27 cellular contexts compared by ENCODE assay signal in the genomic region with DNA sequence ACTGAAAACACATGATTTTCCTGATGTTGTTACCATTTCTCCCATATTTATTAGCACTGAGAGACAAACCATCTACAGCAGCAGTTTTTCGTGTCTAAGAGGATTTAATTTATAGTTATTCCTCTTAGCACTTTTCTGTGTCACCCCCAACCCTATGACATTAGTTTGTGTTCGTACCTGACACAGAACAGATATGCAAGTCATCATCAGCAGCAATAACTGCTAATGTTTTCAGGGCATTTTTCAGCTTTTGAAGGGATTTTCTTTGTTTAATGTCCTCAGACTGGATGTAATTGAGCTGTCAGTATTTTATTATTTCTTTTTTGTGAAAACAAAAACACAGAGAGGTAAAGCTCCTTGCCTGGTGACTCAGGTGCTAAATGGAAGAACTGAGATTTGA.
DNase-seq lines count a peak whose midpoint lies in the region; ATAC-seq, FAIRE-seq and TF ChIP-seq lines count a peak whose summit lies in the region.
"Had no signal": no experiment of that assay in that cellular context is flagged by ENCODE, and none has a peak within 500 bp of the region (broad histone marks: within the 10 kb centered on the region; RNA-seq: fewer than 3 reads in every experiment).

No MANE protein-coding gene starts in this region.

- H3K4me3 ChIP-seq in A549 = no peak overlapping the region
- H3K4me3 ChIP-seq: BLaER1 treated with 17β-estradiol and CSF1 and Interleukin-3, amounts not matched to agents 10 nM and 100 nM; GM12878; HAP-1 had no signal

- DNase-seq in activated CD4-positive, alpha-beta T cell treated with anti-CD3 and anti-CD28 coated beads, Interleukin-2, amount 10 ng/mL, durations not matched to agents 24 days and 14 days = peak; percentile 24
- no peak for DNase-seq in activated CD4-positive, alpha-beta T cell treated with anti-CD3 and anti-CD28 coated beads for 36 hours
- no peak for DNase-seq in A549 (ENCODE audit: low read depth in 1 of 2, low spot score in 1 of 2)
- no peak for DNase-seq in immature natural killer cell
- no peak for DNase-seq in progenitor cell of endocrine pancreas (ENCODE audit: low spot score, unreplicated experiment)
- DNase-seq: ACHN; AML-193; BE2C; CD4-positive, alpha-beta T cell; CD8-positive, alpha-beta memory T cell; DMS 273 treated with DMSO at 0.1 percent for 48 hours; DMS79; EL; GDM1; GOT3; HFFc6 had no signal

- no peaks in the 10 kb centered on the region for H3K9me3 Mint-ChIP-seq in activated CD4-positive, alpha-beta T cell treated with anti-CD3 and anti-CD28 coated beads, Interleukin-2, amount 10 ng/mL, durations not matched to agents 24 days and 14 days
- no peaks in the 10 kb centered on the region for H3K9me3 Mint-ChIP-seq in activated CD4-positive, alpha-beta T cell treated with anti-CD3 and anti-CD28 coated beads for 36 hours (ENCODE audit: low read depth)
- no peaks in the 10 kb centered on the region for H3K9me3 Mint-ChIP-seq in immature natural killer cell
- H3K9me3 Mint-ChIP-seq in progenitor cell of endocrine pancreas (ENCODE audit: low read depth) = no peaks in the 10 kb centered on the region
- H3K9me3 Mint-ChIP-seq: CD4-positive, alpha-beta T cell; CD8-positive, alpha-beta memory T cell; HFFc6 had no signal

- WGBS in A549 (ENCODE audit: missing lambda C conversion rate) = 96% methylated on average over 2 of the region's 2 CpGs

- FAIRE-seq in A549 (lab: Jason Lieb, UNC) = no peak
- FAIRE-seq: A204.1, D721Med, GM12878, GM18507, H54 had no signal

- no peak for TF ChIP-seq EP300 in A549 (IDR thresholded peaks at IDR 0.05)

- H3K27ac Mint-ChIP-seq in activated CD4-positive, alpha-beta T cell treated with anti-CD3 and anti-CD28 coated beads, Interleukin-2, amount 10 ng/mL, durations not matched to agents 24 days and 14 days = no peak overlapping the region
- no peak overlapping the region for H3K27ac Mint-ChIP-seq in activated CD4-positive, alpha-beta T cell treated with anti-CD3 and anti-CD28 coated beads for 36 hours
- peak overlapping the region in 4 of 6 donors; percentile 1 to 33 (median 22) for H3K27ac Mint-ChIP-seq in immature natural killer cell
- peak overlapping the region; percentile 78 for H3K27ac Mint-ChIP-seq in progenitor cell of endocrine pancreas

- intact Hi-C loops in activated CD4-positive, alpha-beta T cell treated with anti-CD3 and anti-CD28 coated beads, Interleukin-2, amount 10 ng/mL, durations not matched to agents 24 days and 14 days (cut with micrococcal nuclease) = no loop called here
- intact Hi-C loops in activated CD4-positive, alpha-beta T cell treated with anti-CD3 and anti-CD28 coated beads for 36 hours (cut with DNase I, micrococcal nuclease) = no loop called here

- H3K27ac ChIP-seq in A549 = no peak overlapping the region
- H3K27ac ChIP-seq: 22Rv1; BLaER1 treated with 17β-estradiol and CSF1 and Interleukin-3, amounts not matched to agents 10 nM and 100 nM had no signal

- CTCF ChIA-PET in activated CD4-positive, alpha-beta T cell treated with anti-CD3 and anti-CD28 coated beads for 36 hours (lab: Charles Lee) = interaction anchor here (0.6 kb wide), 1 partner anchor 391 kb away, joined by 3 read pairs; no protein-coding TSS in a partner anchor
- CTCF ChIA-PET in A549 (lab: Yijun Ruan, JAX) = interaction anchor here (0.6 kb wide), 1 partner anchor 59 kb away, joined by 3 read pairs; no protein-coding TSS in a partner anchor

- POLR2A ChIA-PET in activated CD4-positive, alpha-beta T cell treated with anti-CD3 and anti-CD28 coated beads for 36 hours (lab: Charles Lee) = no interaction called here
- POLR2A ChIA-PET in A549 (lab: Yijun Ruan, JAX) = no interaction called here

- H3K4me3 Mint-ChIP-seq in activated CD4-positive, alpha-beta T cell treated with anti-CD3 and anti-CD28 coated beads, Interleukin-2, amount 10 ng/mL, durations not matched to agents 24 days and 14 days = no peak overlapping the region
- H3K4me3 Mint-ChIP-seq in activated CD4-positive, alpha-beta T cell treated with anti-CD3 and anti-CD28 coated beads for 36 hours = no peak overlapping the region
- H3K4me3 Mint-ChIP-seq in immature natural killer cell (no peak overlapping the region), progenitor cell of endocrine pancreas (ENCODE audit: low read depth) (no peak overlapping the region)
- H3K4me3 Mint-ChIP-seq: CD14-positive monocyte; CD4-positive, alpha-beta T cell; CD8-positive, alpha-beta memory T cell; HFFc6 had no signal

- no peaks in the 10 kb centered on the region for H3K27me3 Mint-ChIP-seq in activated CD4-positive, alpha-beta T cell treated with anti-CD3 and anti-CD28 coated beads, Interleukin-2, amount 10 ng/mL, durations not matched to agents 24 days and 14 days
- H3K27me3 Mint-ChIP-seq in activated CD4-positive, alpha-beta T cell treated with anti-CD3 and anti-CD28 coated beads for 36 hours = no peaks in the 10 kb centered on the region
- peaks cover 0 to 8% (median 8%) of the 10 kb centered on the region in 3 donors for H3K27me3 Mint-ChIP-seq in immature natural killer cell (ENCODE audit: low read depth in 3 of 3)
- no peaks in the 10 kb centered on the region for H3K27me3 Mint-ChIP-seq in progenitor cell of endocrine pancreas
- H3K27me3 Mint-ChIP-seq: CD4-positive, alpha-beta T cell; CD8-positive, alpha-beta memory T cell had no signal

- peaks cover 63% of the 10 kb centered on the region for H3K36me3 Mint-ChIP-seq in activated CD4-positive, alpha-beta T cell treated with anti-CD3 and anti-CD28 coated beads, Interleukin-2, amount 10 ng/mL, durations not matched to agents 24 days and 14 days (ENCODE audit: low read depth)
- H3K36me3 Mint-ChIP-seq in activated CD4-positive, alpha-beta T cell treated with anti-CD3 and anti-CD28 coated beads for 36 hours (ENCODE audit: low read depth) = peaks cover 35% of the 10 kb centered on the region
- H3K36me3 Mint-ChIP-seq in immature natural killer cell (peaks cover 40 to 62% (median 51%) of the 10 kb centered on the region in 3 donors), progenitor cell of endocrine pancreas (ENCODE audit: insufficient read depth) (peaks cover 39% of the 10 kb centered on the region)

- H3K4me2 ChIP-seq in A549 = no peak overlapping the region
- H3K4me2 ChIP-seq: BLaER1 treated with 17β-estradiol and CSF1 and Interleukin-3, amounts not matched to agents 10 nM and 100 nM had no signal

- ATAC-seq in activated CD4-positive, alpha-beta T cell treated with anti-CD3 and anti-CD28 coated beads for 36 hours = no peak
- ATAC-seq in A549 = no peak
- no peak for ATAC-seq in GM21723 (IDR thresholded peaks at IDR 0.05; ENCODE audit: unreplicated experiment)
- ATAC-seq in HG02623 (IDR thresholded peaks at IDR 0.05; ENCODE audit: unreplicated experiment) = no peak
- ATAC-seq: GM12878 had no signal

- no peak for TF ChIP-seq POLR2A in A549 (IDR thresholded peaks at IDR 0.05; ENCODE audit: low read length)

- H3K9me3 ChIP-seq in A549 = no peaks in the 10 kb centered on the region
- H3K9me3 ChIP-seq: BE2C; BLaER1 treated with 17β-estradiol and CSF1 and Interleukin-3, amounts not matched to agents 10 nM and 100 nM; HAP-1 had no signal

- no peak for TF ChIP-seq CTCF in A549 (IDR thresholded peaks at IDR 0.05)
- TF ChIP-seq CTCF in progenitor cell of endocrine pancreas (IDR thresholded peaks at IDR 0.05; ENCODE audit: unreplicated experiment) = no peak

- H3K4me1 ChIP-seq in A549 = no peaks in the 10 kb centered on the region
- H3K4me1 ChIP-seq: BE2C; BLaER1 treated with 17β-estradiol and CSF1 and Interleukin-3, amounts not matched to agents 10 nM and 100 nM; HAP-1 had no signal

- peaks cover 2% of the 10 kb centered on the region for H3K4me1 Mint-ChIP-seq in activated CD4-positive, alpha-beta T cell treated with anti-CD3 and anti-CD28 coated beads, Interleukin-2, amount 10 ng/mL, durations not matched to agents 24 days and 14 days
- H3K4me1 Mint-ChIP-seq in activated CD4-positive, alpha-beta T cell treated with anti-CD3 and anti-CD28 coated beads for 36 hours = peaks cover 8% of the 10 kb centered on the region
- H3K4me1 Mint-ChIP-seq in immature natural killer cell (peaks cover 5 to 9% of the 10 kb centered on the region in 2 donors), progenitor cell of endocrine pancreas (ENCODE audit: low read depth) (peaks cover 2% of the 10 kb centered on the region)
- H3K4me1 Mint-ChIP-seq: CD14-positive monocyte had no signal

- TF ChIP-seq RAD21 in A549 (conservative IDR thresholded peaks at IDR 0.05 in 1 of 2, IDR thresholded peaks at IDR 0.05 in 1 of 2) = no peak

TF ChIP-seq in A549, 52 proteins besides CTCF, POLR2A, EP300 and RAD21:
- TF ChIP-seq NFE2L2 (conservative IDR thresholded peaks at IDR 0.05; ENCODE audit: low read length) = peak; percentile 57
- TF ChIP-seq, protein P1, sequence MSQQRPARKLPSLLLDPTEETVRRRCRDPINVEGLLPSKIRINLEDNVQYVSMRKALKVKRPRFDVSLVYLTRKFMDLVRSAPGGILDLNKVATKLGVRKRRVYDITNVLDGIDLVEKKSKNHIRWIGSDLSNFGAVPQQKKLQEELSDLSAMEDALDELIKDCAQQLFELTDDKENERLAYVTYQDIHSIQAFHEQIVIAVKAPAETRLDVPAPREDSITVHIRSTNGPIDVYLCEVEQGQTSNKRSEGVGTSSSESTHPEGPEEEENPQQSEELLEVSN (IDR thresholded peaks at IDR 0.05; ENCODE audit: borderline replicate concordance, low read depth) = no peak

Comparison
In these comparisons a context has a peak if more than half of its experiments do, and no peak if none do; other contexts are left out.
1. H3K27ac Mint-ChIP-seq: peak in immature natural killer cell (4 of 6) and progenitor cell of endocrine pancreas (single experiment); none in activated CD4-positive, alpha-beta T cell treated with anti-CD3 and anti-CD28 coated beads, Interleukin-2, amount 10 ng/mL, durations not matched to agents 24 days and 14 days (single experiment) and activated CD4-positive, alpha-beta T cell treated with anti-CD3 and anti-CD28 coated beads for 36 hours (single experiment).